ENCODE assay signal across 20 cellular contexts in the genomic region with DNA sequence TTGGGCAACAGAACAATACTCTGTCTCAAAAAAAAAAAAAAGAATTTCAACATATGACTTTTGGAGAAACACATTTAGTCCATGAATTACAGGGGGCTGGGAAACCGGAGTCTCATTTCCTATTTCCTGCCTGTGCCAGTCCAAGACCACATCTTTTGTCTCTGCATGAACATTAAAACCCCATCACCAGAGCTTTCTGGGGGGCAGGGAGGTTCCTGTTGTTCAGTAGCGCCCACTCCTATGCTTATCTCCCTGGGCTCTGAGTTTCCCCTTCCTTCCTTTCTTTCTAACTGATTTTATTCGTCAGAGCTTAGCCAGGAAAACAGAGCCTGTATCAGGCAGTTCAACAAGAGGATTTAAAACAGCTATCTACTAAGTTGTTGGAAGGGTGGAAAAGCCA.
A peak's percentile ranks its signal among the peaks of the same experiment; 100 is the strongest.
DNase-seq lines count a peak whose midpoint lies in the region; ATAC-seq, FAIRE-seq and TF ChIP-seq lines count a peak whose summit lies in the region.
"Had no signal": no experiment of that assay in that cellular context is flagged by ENCODE, and none has a peak within 500 bp of the region (broad histone marks: within the 10 kb centered on the region; RNA-seq: fewer than 3 reads in every experiment).

No MANE protein-coding gene starts in this region.

- H3K9me3 ChIP-seq in DND-41 (ENCODE audit: insufficient read depth, low read length, severe bottlenecking), result peaks cover 11% of the 10 kb centered on the region
- peaks cover 3% of the 10 kb centered on the region for H3K9me3 ChIP-seq in mesodermal cell (ENCODE audit: control insufficient read depth, low read length)
- H3K9me3 ChIP-seq: A549, BE2C had no signal

- DNase-seq in DND-41, result no peak
- peak; percentile 27 for DNase-seq in KG1 (lab: John Stamatoyannopoulos, UW)
- DNase-seq in dermis microvascular lymphatic vessel endothelial cell (ENCODE audit: low read depth in 2 of 2), result peak; percentile 57 to 91
- DNase-seq in urothelium cell line (ENCODE audit: low spot score), result no peak
- DNase-seq in DMS 273 (lab: John Stamatoyannopoulos, UW; ENCODE audit: unreplicated experiment), result no peak
- DNase-seq: BE2C; Calu3; CD4-positive, CD25-positive, alpha-beta regulatory T cell; DMS79; EL; HCEC 1CT; HFFc6 had no signal

- no peaks in the 10 kb centered on the region for H4K20me1 ChIP-seq in DND-41 (ENCODE audit: insufficient read depth, low read length)

- ATAC-seq in DND-41 (ENCODE audit: insufficient read depth, low read depth) (no peak), HG03439 (IDR thresholded peaks at IDR 0.05; ENCODE audit: unreplicated experiment) (no peak)
- ATAC-seq: A549, K562 had no signal

- H3K36me3 ChIP-seq in DND-41 (ENCODE audit: insufficient read depth, low read length) (no peaks in the 10 kb centered on the region), mesodermal cell (ENCODE audit: control insufficient read depth, insufficient read depth, low read length) (no peaks in the 10 kb centered on the region)
- H3K36me3 ChIP-seq: BE2C had no signal

- no peak overlapping the region for H3K4me2 ChIP-seq in DND-41 (ENCODE audit: insufficient read depth, low read length)
- H3K4me2 ChIP-seq: A549 had no signal

- peak overlapping the region; percentile 40 for H3K27ac ChIP-seq in DND-41 (ENCODE audit: low read length)
- peak overlapping the region; percentile 33 for H3K27ac ChIP-seq in mesodermal cell (ENCODE audit: low read depth, low read length, severe bottlenecking)
- H3K27ac ChIP-seq: A549, HL-60 had no signal

- H3K4me3 ChIP-seq in DND-41 (ENCODE audit: low read depth in 1 of 2, low read length in 2 of 2) (no peak overlapping the region), mesodermal cell (ENCODE audit: extremely low read depth, insufficient read depth, low read length, poor library complexity, severe bottlenecking) (no peak overlapping the region)
- H3K4me3 ChIP-seq: A549, K562 had no signal

- H3K9ac ChIP-seq in DND-41 (ENCODE audit: low read depth, low read length), result no peak overlapping the region

- no peak for TF ChIP-seq CTCF in DND-41 (IDR thresholded peaks at IDR 0.05; ENCODE audit: borderline replicate concordance, extremely low read depth, low read length, poor library complexity, severe bottlenecking)

- peak overlapping the region; percentile 39; the same call in 1 of the 2 replicates for H2AFZ ChIP-seq in DND-41 (ENCODE audit: low read depth, low read length)

- H3K4me1 ChIP-seq in DND-41 (ENCODE audit: insufficient read depth, low read length), result peaks cover 13% of the 10 kb centered on the region
- no peaks in the 10 kb centered on the region for H3K4me1 ChIP-seq in mesodermal cell (ENCODE audit: control insufficient read depth, insufficient read depth, low read length, poor library complexity, severe bottlenecking)
- H3K4me1 ChIP-seq: A549, BE2C had no signal

- no peak for FAIRE-seq in urothelium cell line (lab: Jason Lieb, UNC)
- FAIRE-seq: A549, G401.6, GM12892, GM19239, K562 had no signal

- no peaks in the 10 kb centered on the region for H3K27me3 ChIP-seq in DND-41 (ENCODE audit: insufficient read depth, low read length, poor library complexity)
- H3K27me3 ChIP-seq: BE2C had no signal

- H3K79me2 ChIP-seq in DND-41 (ENCODE audit: insufficient read depth, low read length), result no peaks in the 10 kb centered on the region

- 80 to 90% methylated on average over 2 of the region's 3 CpGs for WGBS in mesodermal cell (ENCODE audit: insufficient coverage in 2 of 2), 2 experiments

Comparison
In these comparisons a context has a peak if more than half of its experiments do, and no peak if none do; other contexts are left out.
1. DNase-seq: peak in KG1 (single experiment) and dermis microvascular lymphatic vessel endothelial cell (2 of 2); none in DND-41 (single experiment), urothelium cell line (single experiment) and DMS 273 (single experiment).